1 cellular context compared by ENCODE assay signal in genomic region chr13:109985871-109986270, GRCh38.
TF ChIP-seq lines count a peak whose summit lies in the region.

No MANE protein-coding gene starts in this region.

TF ChIP-seq in HCT116, 20 proteins besides CTCF, POLR2A, EP300 and RAD21 (continued from another document):
- no peak for TF ChIP-seq REST (IDR thresholded peaks at IDR 0.05; ENCODE audit: low read depth)
- no peak for TF ChIP-seq POLR2AphosphoS5 (IDR thresholded peaks at IDR 0.05; ENCODE audit: low read depth, low read length)
- no peak for TF ChIP-seq TCF7L2 (IDR thresholded peaks at IDR 0.05; ENCODE audit: borderline replicate concordance, extremely low read depth, insufficient read depth, insufficient read length)
